Comparison of ENCODE assay signal across 1 cellular context in genomic region chr3:33438871-33439270, GRCh38.
TF ChIP-seq lines count a peak whose summit lies in the region.

No MANE protein-coding gene starts in this region.

TF ChIP-seq in SK-N-SH, 30 proteins besides CTCF, POLR2A, EP300 and RAD21 (continued from another document):
- TF ChIP-seq MEF2A (IDR thresholded peaks at IDR 0.05; ENCODE audit: borderline replicate concordance, low read depth), result no peak
- TF ChIP-seq FOSL2 (IDR thresholded peaks at IDR 0.05; ENCODE audit: borderline replicate concordance, low read depth), result no peak
- no peak for TF ChIP-seq YY1 (IDR thresholded peaks at IDR 0.05; ENCODE audit: low read depth)
- no peak for TF ChIP-seq MAX (IDR thresholded peaks at IDR 0.05; ENCODE audit: low read depth)
